ENCODE assay signal across 15 cellular contexts in genomic region chr9:88932766-88933165, GRCh38. TPM values are rescaled to one million over a fixed set of nuclear protein-coding genes. Genes with fewer than 3 reads are reported as not detected.
DNase-seq lines count a peak whose midpoint lies in the region; ATAC-seq, FAIRE-seq and TF ChIP-seq lines count a peak whose summit lies in the region.
"Had no signal": no experiment of that assay in that cellular context is flagged by ENCODE, and none has a peak within 500 bp of the region (broad histone marks: within the 10 kb centered on the region; RNA-seq: fewer than 3 reads in every experiment).

No MANE protein-coding gene starts in this region.

- no peak for ATAC-seq in HG03439 (IDR thresholded peaks at IDR 0.05; ENCODE audit: unreplicated experiment)
- ATAC-seq: effector memory CD8-positive, alpha-beta T cell; natural killer cell treated with Interleukin-12 subunit alpha and Interleukin-12 subunit beta and Interleukin-15 and Interleukin-18, amount 100 ng/mL, for 72 hours; Right ventricle myocardium inferior had no signal

- H3K9me3 ChIP-seq in prostate gland: no peaks in the 10 kb centered on the region

- intact Hi-C loops in prostate gland (cut with DNase I): no loop called here

- peak; percentile 74 for FAIRE-seq in H54 (lab: Jason Lieb, UNC)

- no peaks in the 10 kb centered on the region for H3K4me1 ChIP-seq in prostate gland (replicated peaks)

- 85% methylated on average over 13 of the region's 13 CpGs for WGBS in prostate gland

- no peak for TF ChIP-seq CTCF in prostate gland (IDR thresholded peaks at IDR 0.05)
- TF ChIP-seq CTCF in GM20000 (IDR thresholded peaks at IDR 0.05; ENCODE audit: extremely low read depth, missing control alignments): no peak

- DNase-seq in H54 (ENCODE audit: insufficient read length, low spot score) (no peak), NCI-H2029 (lab: John Stamatoyannopoulos, UW) (peak; percentile 80), SHP77 (lab: John Stamatoyannopoulos, UW) (peak; percentile 80 to 86), iPS-NIHi11 (ENCODE audit: low spot score) (peak; percentile 22), prostate gland (ENCODE audit: low spot score) (no peak), GM20000 (ENCODE audit: low spot score) (no peak)
- DNase-seq: activated CD4-positive, CD25-positive, alpha-beta regulatory T cell; activated effector memory CD4-positive, alpha-beta T cell treated with anti-CD3 and anti-CD28 coated beads, Interleukin-2, amount 50 U/mL, for 16 hours; amygdala; effector memory CD8-positive, alpha-beta T cell; mesenchymal stem cell; NCI-H2107 had no signal

- H3K36me3 ChIP-seq in prostate gland: no peaks in the 10 kb centered on the region

- H3K4me3 ChIP-seq in prostate gland: no peak overlapping the region

- TF ChIP-seq POLR2A in H54 (IDR thresholded peaks at IDR 0.05; ENCODE audit: low read depth, low read length) (no peak), prostate gland (IDR thresholded peaks at IDR 0.05) (no peak)

- no peak overlapping the region for H3K27ac ChIP-seq in prostate gland

- H3K27me3 ChIP-seq in prostate gland (replicated peaks; ENCODE audit: insufficient read depth): no peaks in the 10 kb centered on the region

RNA-seq across cellular contexts. Expression of gene S1PR3, which starts 58.5 kb away (rescaled TPM):
- 10 to 100 TPM in 1 of 2 donors, 1 to 10 TPM in 1; 8.2 to 16.3 TPM for total RNA-seq in prostate gland
- total RNA-seq: natural killer cell treated with Interleukin-12 subunit alpha and Interleukin-12 subunit beta and Interleukin-15 and Interleukin-18, amount 100 ng/mL, for 72 hours had no signal

Comparison
In these comparisons a context has a peak if more than half of its experiments do, and no peak if none do; other contexts are left out.
1. DNase-seq: peak in NCI-H2029 (single experiment), SHP77 (2 of 2) and iPS-NIHi11 (single experiment); none in H54 (single experiment), prostate gland (single experiment) and GM20000 (single experiment).